ENCODE assay signal across 8 cellular contexts in genomic region chr14:68843471-68844209, GRCh38. TPM values are rescaled to one million over a fixed set of nuclear protein-coding genes. Genes with fewer than 3 reads are reported as not detected.
DNase-seq lines count a peak whose midpoint lies in the region; ATAC-seq and TF ChIP-seq lines count a peak whose summit lies in the region.

No MANE protein-coding gene starts in this region.

- peak overlapping the region; percentile 87 for H3K4me3 Mint-ChIP-seq in GM23338

- H3K27ac Mint-ChIP-seq in GM23338 = peak overlapping the region; percentile 81; the same call in 1 of the 2 replicates

- H3K36me3 Mint-ChIP-seq in GM23338 (ENCODE audit: low read depth) = peaks cover 2% of the 10 kb centered on the region; the same call in 1 of the 3 replicates

- peaks cover 8% of the 10 kb centered on the region for H3K27me3 Mint-ChIP-seq in GM23338 (ENCODE audit: insufficient read depth, low read depth, poor library complexity)

- peak; percentile 96 for ATAC-seq in GM23338
- ATAC-seq in left lung = peak; percentile 94
- no peak for ATAC-seq in HG02870 (IDR thresholded peaks at IDR 0.05; ENCODE audit: unreplicated experiment)

- peak overlapping the region; percentile 100 for H2AFZ ChIP-seq in GM23338

- H3K36me3 ChIP-seq in GM23338 (ENCODE audit: insufficient read depth) (no peaks in the 10 kb centered on the region), left lung (no peaks in the 10 kb centered on the region)

- H3K9me2 ChIP-seq in GM23338 (ENCODE audit: insufficient read depth) = no peaks in the 10 kb centered on the region

- no peaks in the 10 kb centered on the region for H4K20me1 ChIP-seq in GM23338 (replicated peaks; ENCODE audit: insufficient read depth)

- H3K9me3 ChIP-seq in left lung = no peaks in the 10 kb centered on the region

- H3F3A ChIP-seq in GM23338 (replicated peaks; ENCODE audit: low read depth) = no peaks in the 10 kb centered on the region

- peak overlapping the region; percentile 89 for H3K4me2 ChIP-seq in GM23338

- TF ChIP-seq CTCF in GM23338 (conservative IDR thresholded peaks at IDR 0.05; ENCODE audit: low read depth in 2 of 2) (peak; percentile 89 to 99), coronary artery (IDR thresholded peaks at IDR 0.05) (peak; percentile 89), left lung (IDR thresholded peaks at IDR 0.05) (peak; percentile 89 to 93)

- H3K27ac ChIP-seq in GM23338 (ENCODE audit: low read depth) (0 out of 2 replicates have a peak overlapping the region, but pooled peaks have one; percentile 12), coronary artery (no peak overlapping the region), left lung (peak overlapping the region in 1 of 2 donors; percentile 67)

- H3K4me1 ChIP-seq in GM23338 (ENCODE audit: insufficient read depth) (no peaks in the 10 kb centered on the region), left lung (peaks cover 3 to 10% of the 10 kb centered on the region in 2 donors)

- H3K4me1 Mint-ChIP-seq in GM23338 = peaks cover 8% of the 10 kb centered on the region; the same call in 2 of the 3 replicates

- peak overlapping the region; percentile 82 for H3K4me3 ChIP-seq in GM23338
- H3K4me3 ChIP-seq in coronary artery = peak overlapping the region; percentile 65
- H3K4me3 ChIP-seq in left lung = no peak overlapping the region

- H3K79me2 ChIP-seq in GM23338 (replicated peaks; ENCODE audit: insufficient read depth) = no peaks in the 10 kb centered on the region

- intact Hi-C loops in left lung (cut with DNase I) = no loop called here

- DNase-seq in AML-193 (lab: John Stamatoyannopoulos, UW) = peak; percentile 47 to 60
- DNase-seq in GM23338 (ENCODE audit: low spot score) = peak; percentile 85
- DNase-seq in NCI-H345 (lab: John Stamatoyannopoulos, UW) = peak; percentile 74
- DNase-seq in activated CD4-positive, alpha-beta T cell treated with anti-CD3 and anti-CD28 coated beads for 4 hours = peak; percentile 67 to 77
- DNase-seq in coronary artery (ENCODE audit: low spot score) = no peak
- DNase-seq in left lung = peak; percentile 81 to 93
- peak; percentile 61 for DNase-seq in stimulated activated CD4-positive, alpha-beta T cell treated with anti-CD3 and anti-CD28 coated beads, Interleukin-2, amount 100 ng/mL, for 4 hours (ENCODE audit: low read depth)

- H3K9me3 Mint-ChIP-seq in GM23338 = peaks cover 8% of the 10 kb centered on the region; the same call in 2 of the 3 replicates

- H3K27me3 ChIP-seq in GM23338 (ENCODE audit: insufficient read depth) = no peaks in the 10 kb centered on the region
- no peaks in the 10 kb centered on the region for H3K27me3 ChIP-seq in left lung

TF ChIP-seq in GM23338, 12 proteins besides CTCF, POLR2A, EP300 and RAD21 (continues in another document):
- TF ChIP-seq ZNF114 (CRISPR knock-in tag; IDR thresholded peaks at IDR 0.05) (no peak), REST (IDR thresholded peaks at IDR 0.05; ENCODE audit: unreplicated experiment) (no peak), JUNB (IDR thresholded peaks at IDR 0.05; ENCODE audit: unreplicated experiment) (no peak), POLR2AphosphoS5 (IDR thresholded peaks at IDR 0.05; ENCODE audit: low read depth) (no peak), ETS1 (IDR thresholded peaks at IDR 0.05) (no peak), NANOG (IDR thresholded peaks at IDR 0.05; ENCODE audit: borderline replicate concordance) (no peak), STAT1 (IDR thresholded peaks at IDR 0.05; ENCODE audit: unreplicated experiment) (no peak), ZNF462 (CRISPR knock-in tag; IDR thresholded peaks at IDR 0.05) (no peak)

RNA-seq across cellular contexts. Expression of gene ZFP36L1, which starts 50.8 kb away (rescaled TPM):
- total RNA-seq in GM23338 (2014; rRNA removed; shearing (Covaris generic)) = 108 and 148 TPM in 2 replicates
- polyA plus RNA-seq in GM23338 (2016; fragmentation: Nextera tagmentation; extraction: Ambion mirVana) = 359 and 382 TPM in 2 replicates
- total RNA-seq in left lung = 100 to 1,000 TPM; 292 to 395 TPM

Comparison
In these comparisons a context has a peak if more than half of its experiments do, and no peak if none do; other contexts are left out.
1. H3K4me3 ChIP-seq: peak in GM23338 (single experiment) and coronary artery (single experiment); none in left lung (0 of 2).
2. Peak in every context shown above with its lines, with median percentiles within 50 percentile points of each other: CTCF ChIP-seq.